In the genomic region with DNA sequence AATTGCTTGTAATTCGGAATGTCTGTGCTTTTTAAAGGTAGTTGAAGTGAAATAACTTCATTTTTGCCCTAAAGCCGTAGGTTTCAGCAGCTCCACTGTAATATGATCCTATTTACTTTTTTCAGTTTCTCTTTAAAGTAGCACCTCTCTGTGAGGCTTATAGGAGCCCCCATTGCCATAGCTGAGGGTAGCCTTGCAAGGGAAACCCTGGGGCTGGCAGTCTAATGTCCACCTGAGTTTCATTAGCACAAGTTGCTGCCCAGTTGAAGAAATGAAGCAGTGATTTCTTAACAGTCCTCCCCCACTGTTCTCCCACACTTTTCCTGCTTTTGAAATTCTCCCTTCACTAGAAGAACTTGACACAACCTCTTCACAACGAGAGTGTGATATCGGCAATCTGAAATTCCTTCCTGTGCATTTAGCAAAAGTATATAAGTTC, we compare ENCODE assay signal across 13 cellular contexts. TPM values are rescaled to one million over a fixed set of nuclear protein-coding genes. Genes with fewer than 3 reads are reported as not detected.
DNase-seq lines count a peak whose midpoint lies in the region; ATAC-seq, FAIRE-seq and TF ChIP-seq lines count a peak whose summit lies in the region.
"Had no signal": no experiment of that assay in that cellular context is flagged by ENCODE, and none has a peak within 500 bp of the region (broad histone marks: within the 10 kb centered on the region; RNA-seq: fewer than 3 reads in every experiment).

No MANE protein-coding gene starts in this region.

- H3K27ac Mint-ChIP-seq in activated T-helper 17 cell treated with anti-CD3 and anti-CD28 coated beads, Interleukin-2, amount 50 U/mL, for 72 hours: no peak overlapping the region
- H3K27ac Mint-ChIP-seq: dendritic cell treated with granulocyte-macrophage colony-stimulating factor and Interleukin-4, amounts not matched to agents 40 ng/mL and 50 ng/mL, for 4 days had no signal

- H3K36me3 Mint-ChIP-seq in activated T-helper 17 cell treated with anti-CD3 and anti-CD28 coated beads, Interleukin-2, amount 50 U/mL, for 72 hours (ENCODE audit: low read depth): no peaks in the 10 kb centered on the region

- H3K9me3 Mint-ChIP-seq in activated T-helper 17 cell treated with anti-CD3 and anti-CD28 coated beads, Interleukin-2, amount 50 U/mL, for 72 hours: peaks cover 15% of the 10 kb centered on the region

- H3K27ac ChIP-seq in kidney (ENCODE audit: low read depth in 2 of 2, low read length in 2 of 2): no peak overlapping the region
- H3K27ac ChIP-seq in subcutaneous abdominal adipose tissue (ENCODE audit: low read depth, low read length): peak overlapping the region; percentile 74

- H3K4me3 Mint-ChIP-seq in activated T-helper 17 cell treated with anti-CD3 and anti-CD28 coated beads, Interleukin-2, amount 50 U/mL, for 72 hours: peak overlapping the region; percentile 63
- H3K4me3 Mint-ChIP-seq: dendritic cell treated with granulocyte-macrophage colony-stimulating factor and Interleukin-4, amounts not matched to agents 40 ng/mL and 50 ng/mL, for 4 days had no signal

- no peak overlapping the region; the same call in 1 of the 2 replicates for H3K4me3 ChIP-seq in H7 (ENCODE audit: insufficient read depth, low read depth, low read length)
- peak overlapping the region; percentile 70 to 76 for H3K4me3 ChIP-seq in kidney (ENCODE audit: low read length in 2 of 2)
- H3K4me3 ChIP-seq in subcutaneous abdominal adipose tissue (ENCODE audit: low read depth in 1 of 5, low read length in 5 of 5): peak overlapping the region; percentile 66 to 83 (median 74)

- peaks cover 21% of the 10 kb centered on the region for H3K4me1 Mint-ChIP-seq in activated T-helper 17 cell treated with anti-CD3 and anti-CD28 coated beads, Interleukin-2, amount 50 U/mL, for 72 hours

- no peaks in the 10 kb centered on the region for H3K36me3 ChIP-seq in H7 (replicated peaks; ENCODE audit: control insufficient read depth, insufficient read depth, low read length)
- H3K36me3 ChIP-seq in kidney (ENCODE audit: control insufficient read depth in 1 of 2, insufficient read depth in 2 of 2, low read length in 2 of 2): no peaks in the 10 kb centered on the region
- H3K36me3 ChIP-seq in subcutaneous abdominal adipose tissue (ENCODE audit: control insufficient read depth in 5 of 5, insufficient read depth in 5 of 5, low read length in 5 of 5): no peaks in the 10 kb centered on the region

- H3K9me3 ChIP-seq in kidney (ENCODE audit: control insufficient read depth in 1 of 2, low read length in 2 of 2) (no peaks in the 10 kb centered on the region), subcutaneous abdominal adipose tissue (ENCODE audit: control insufficient read depth in 5 of 5, low read length in 5 of 5) (peaks cover 0 to 6% (median under 1%) of the 10 kb centered on the region in 5 donors)

- H3K27me3 ChIP-seq in H7 (ENCODE audit: control insufficient read depth, insufficient read depth, low read length) (peaks cover 3% of the 10 kb centered on the region), subcutaneous abdominal adipose tissue (ENCODE audit: control insufficient read depth in 5 of 5, insufficient read depth in 4 of 5, low read length in 5 of 5) (peaks cover 0 to 9% (median 4%) of the 10 kb centered on the region in 5 donors)

- intact Hi-C loops in kidney (cut with DNase I): loop anchor here (10.0 kb wide), 1 partner anchor 489 kb away; no protein-coding TSS in a partner anchor

- no peak for FAIRE-seq in kidney (lab: Jason Lieb, UNC)
- FAIRE-seq: islet of Langerhans had no signal

- TF ChIP-seq CTCF in kidney (IDR thresholded peaks at IDR 0.05; ENCODE audit: borderline replicate concordance, extremely low read depth, insufficient read depth): no peak

- ATAC-seq in activated T-helper 17 cell treated with anti-CD3 and anti-CD28 coated beads, Interleukin-2, amount 50 U/mL, for 72 hours (replicated peaks): no peak
- no peak for ATAC-seq in HG03565 (IDR thresholded peaks at IDR 0.05; ENCODE audit: unreplicated experiment)
- ATAC-seq: stimulated activated naive CD8-positive, alpha-beta T cell treated with anti-CD3 and anti-CD28 coated beads, Interleukin-15, Interleukin-2, amounts not matched to agents 100 U/mL and 50 U/mL, for 24 hours had no signal

- H3K27me3 Mint-ChIP-seq in activated T-helper 17 cell treated with anti-CD3 and anti-CD28 coated beads, Interleukin-2, amount 50 U/mL, for 72 hours: peaks cover 67% of the 10 kb centered on the region

- H3K4me1 ChIP-seq in kidney (ENCODE audit: control insufficient read depth in 1 of 2, insufficient read depth in 1 of 2, low read depth in 1 of 2, low read length in 2 of 2): peaks cover 0 to 4% of the 10 kb centered on the region in 2 donors
- H3K4me1 ChIP-seq in subcutaneous abdominal adipose tissue (ENCODE audit: control insufficient read depth in 5 of 5, insufficient read depth in 5 of 5, low read length in 5 of 5): peaks cover 0 to 19% (median 13%) of the 10 kb centered on the region in 5 donors

- DNase-seq in H7 (peak; percentile 23), kidney (no peak), NCI-H2227 (lab: John Stamatoyannopoulos, UW; ENCODE audit: unreplicated experiment) (no peak), LoVo (ENCODE audit: low spot score) (no peak), NCI-H774 (lab: John Stamatoyannopoulos, UW) (no peak)
- DNase-seq: activated CD8-positive, alpha-beta memory T cell treated with anti-CD3 and anti-CD28 coated beads, Interleukin-2, amount 50 U/mL, for 4 hours; NCI-H2029; stimulated activated naive CD8-positive, alpha-beta T cell treated with anti-CD3 and anti-CD28 coated beads, Interleukin-15, Interleukin-2, amounts not matched to agents 100 U/mL and 50 U/mL, for 24 hours had no signal

- H3K9ac ChIP-seq in kidney (ENCODE audit: low read length in 2 of 2) (no peak overlapping the region), subcutaneous abdominal adipose tissue (ENCODE audit: low read length in 5 of 5) (peak overlapping the region in 4 of 5 donors; percentile 11 to 78 (median 65))

RNA-seq across cellular contexts. Expression of gene HMCN1, which starts 1.5 kb away (rescaled TPM):
- total RNA-seq in H7 (2014; rRNA removed; shearing (Covaris generic)): 5.7 and 7.3 TPM in 2 replicates
- 1 to 10 TPM in 1 of 2 donors, under 1 TPM in 1; 0.06 to 1.2 TPM for total RNA-seq in activated T-helper 17 cell treated with anti-CD3 and anti-CD28 coated beads, Interleukin-2, amount 50 U/mL, for 72 hours
- 2.7 TPM for total RNA-seq in kidney
- polyA plus RNA-seq in kidney (ENCODE audit: insufficient read depth, low read depth, low replicate concordance): 0.97 TPM

Comparison
In these comparisons a context has a peak if more than half of its experiments do, and no peak if none do; other contexts are left out.
1. H3K9ac ChIP-seq: peak in subcutaneous abdominal adipose tissue (4 of 5); none in kidney (0 of 2).